ENCODE assay signal across 10 cellular contexts in the genomic region with DNA sequence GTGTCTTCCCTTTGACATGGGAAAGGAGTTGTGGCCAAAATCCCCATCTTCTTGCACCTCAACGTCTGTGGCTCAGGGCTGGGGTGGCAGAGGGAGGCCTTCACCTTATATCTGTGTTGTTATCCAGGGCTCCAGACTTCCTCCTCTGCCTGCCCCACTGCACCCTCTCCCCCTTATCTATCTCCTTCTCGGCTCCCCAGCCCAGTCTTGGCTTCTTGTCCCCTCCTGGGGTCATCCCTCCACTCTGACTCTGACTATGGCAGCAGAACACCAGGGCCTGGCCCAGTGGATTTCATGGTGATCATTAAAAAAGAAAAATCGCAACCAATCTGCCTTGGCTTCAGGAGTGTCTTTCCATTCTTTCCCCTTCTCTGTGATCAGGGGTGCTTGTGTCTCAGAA. TPM values are rescaled to one million over a fixed set of nuclear protein-coding genes. Genes with fewer than 3 reads are reported as not detected.
DNase-seq lines count a peak whose midpoint lies in the region; ATAC-seq lines count a peak whose summit lies in the region.
"Had no signal": no experiment of that assay in that cellular context is flagged by ENCODE, and none has a peak within 500 bp of the region (broad histone marks: within the 10 kb centered on the region; RNA-seq: fewer than 3 reads in every experiment).

No MANE protein-coding gene starts in this region.

- H3K9me3 Mint-ChIP-seq in activated CD4-positive, alpha-beta T cell treated with anti-CD3 and anti-CD28 coated beads, Interleukin-2, amount 10 ng/mL, durations not matched to agents 24 days and 14 days = no peaks in the 10 kb centered on the region
- H3K9me3 Mint-ChIP-seq in activated CD4-positive, alpha-beta memory T cell treated with anti-CD3 and anti-CD28 coated beads for 36 hours = no peaks in the 10 kb centered on the region

- ATAC-seq in esophagus mucosa = no peak

- H3K27me3 ChIP-seq in iPS-18a (ENCODE audit: control insufficient read depth, insufficient read depth, low read length) (no peaks in the 10 kb centered on the region), stomach smooth muscle (ENCODE audit: control insufficient read depth in 1 of 2, insufficient read depth in 2 of 2, low read length in 2 of 2) (no peaks in the 10 kb centered on the region)
- H3K27me3 ChIP-seq: cardiac muscle cell had no signal

- H3K36me3 Mint-ChIP-seq in activated CD4-positive, alpha-beta T cell treated with anti-CD3 and anti-CD28 coated beads, Interleukin-2, amount 10 ng/mL, durations not matched to agents 24 days and 14 days (ENCODE audit: low read depth) = peaks cover 17% of the 10 kb centered on the region
- H3K36me3 Mint-ChIP-seq in activated CD4-positive, alpha-beta memory T cell treated with anti-CD3 and anti-CD28 coated beads for 36 hours = peaks cover 8% of the 10 kb centered on the region

- no peak for DNase-seq in activated CD4-positive, alpha-beta T cell treated with anti-CD3 and anti-CD28 coated beads, Interleukin-2, amount 10 ng/mL, durations not matched to agents 24 days and 14 days
- no peak for DNase-seq in activated CD4-positive, alpha-beta T cell treated with anti-CD3 and anti-CD28 coated beads for 4 hours
- no peak for DNase-seq in activated CD4-positive, alpha-beta memory T cell treated with anti-CD3 and anti-CD28 coated beads for 36 hours
- no peak for DNase-seq in CD1c-positive myeloid dendritic cell (ENCODE audit: extremely low spot score)
- DNase-seq in KBM-7 = no peak
- DNase-seq: NCI-H526 treated with DMSO at 0.1 percent for 48 hours had no signal

- H3K4me1 ChIP-seq in iPS-18a (ENCODE audit: control insufficient read depth, low read depth, low read length) (peaks cover 14% of the 10 kb centered on the region), stomach smooth muscle (ENCODE audit: control insufficient read depth, insufficient read depth, low read length) (peaks cover 22% of the 10 kb centered on the region)

- intact Hi-C loops in activated CD4-positive, alpha-beta T cell treated with anti-CD3 and anti-CD28 coated beads, Interleukin-2, amount 10 ng/mL, durations not matched to agents 24 days and 14 days (cut with micrococcal nuclease) = loop anchor here (10.0 kb wide), 1 partner anchor 764 kb away; no protein-coding TSS in a partner anchor
- intact Hi-C loops in activated CD4-positive, alpha-beta memory T cell treated with anti-CD3 and anti-CD28 coated beads for 36 hours (cut with micrococcal nuclease) = no loop called here

- H3K4me3 ChIP-seq in iPS-18a (ENCODE audit: low read length) (peak overlapping the region; percentile 93), stomach smooth muscle (ENCODE audit: low read length in 2 of 2) (peak overlapping the region; percentile 65 to 96)

- H3K27ac Mint-ChIP-seq in activated CD4-positive, alpha-beta T cell treated with anti-CD3 and anti-CD28 coated beads, Interleukin-2, amount 10 ng/mL, durations not matched to agents 24 days and 14 days = peak overlapping the region; percentile 90
- H3K27ac Mint-ChIP-seq in activated CD4-positive, alpha-beta memory T cell treated with anti-CD3 and anti-CD28 coated beads for 36 hours = peak overlapping the region; percentile 79

- H3K36me3 ChIP-seq in iPS-18a (ENCODE audit: control insufficient read depth, low read depth, low read length) = peaks cover 12% of the 10 kb centered on the region
- peaks cover 0 to 3% of the 10 kb centered on the region in 2 donors for H3K36me3 ChIP-seq in stomach smooth muscle (ENCODE audit: control insufficient read depth in 2 of 2, insufficient read depth in 2 of 2, low read length in 2 of 2)
- H3K36me3 ChIP-seq: cardiac muscle cell had no signal

- H3K27ac ChIP-seq in iPS-18a (ENCODE audit: low read length) = no peak overlapping the region
- H3K27ac ChIP-seq in stomach smooth muscle (ENCODE audit: low read length) = peak overlapping the region; percentile 76

- H3K4me3 Mint-ChIP-seq in activated CD4-positive, alpha-beta T cell treated with anti-CD3 and anti-CD28 coated beads, Interleukin-2, amount 10 ng/mL, durations not matched to agents 24 days and 14 days = peak overlapping the region; percentile 94
- H3K4me3 Mint-ChIP-seq in activated CD4-positive, alpha-beta memory T cell treated with anti-CD3 and anti-CD28 coated beads for 36 hours = peak overlapping the region; percentile 85

- POLR2A ChIA-PET in activated CD4-positive, alpha-beta memory T cell treated with anti-CD3 and anti-CD28 coated beads for 36 hours (lab: Charles Lee) = interaction anchor here (0.9 to 2.6 kb wide), 3 partner anchors 8 to 776 kb away, joined by 4 to 26 read pairs (median 13); a partner anchor contains a TSS

- H3K27me3 Mint-ChIP-seq in activated CD4-positive, alpha-beta T cell treated with anti-CD3 and anti-CD28 coated beads, Interleukin-2, amount 10 ng/mL, durations not matched to agents 24 days and 14 days = no peaks in the 10 kb centered on the region
- H3K27me3 Mint-ChIP-seq in activated CD4-positive, alpha-beta memory T cell treated with anti-CD3 and anti-CD28 coated beads for 36 hours = no peaks in the 10 kb centered on the region

- CTCF ChIA-PET in activated CD4-positive, alpha-beta memory T cell treated with anti-CD3 and anti-CD28 coated beads for 36 hours (lab: Charles Lee) = interaction anchor here (0.6 to 4.4 kb wide), 5 partner anchors 8 to 155 kb away, joined by 3 to 35 read pairs (median 27); a partner anchor contains a TSS

- H3K9ac ChIP-seq in iPS-18a (ENCODE audit: low read length) (peak overlapping the region; percentile 76), stomach smooth muscle (ENCODE audit: low read length in 2 of 2) (peak overlapping the region in 1 of 2 donors; percentile 86)

- in situ Hi-C loops in KBM-7 (cut with MboI; ENCODE audit: low pct_unique_long_range_greater_than_20kb, low sequenced_read_pairs) = loop anchor here (25.0 kb wide), 3 partner anchors 462 to 787 kb away; a partner anchor contains a TSS

- H3K9me3 ChIP-seq in iPS-18a (ENCODE audit: control insufficient read depth, low read depth, low read length) (no peaks in the 10 kb centered on the region), stomach smooth muscle (ENCODE audit: control insufficient read depth in 2 of 2, low read length in 2 of 2) (no peaks in the 10 kb centered on the region)

- peaks cover 26% of the 10 kb centered on the region for H3K4me1 Mint-ChIP-seq in activated CD4-positive, alpha-beta T cell treated with anti-CD3 and anti-CD28 coated beads, Interleukin-2, amount 10 ng/mL, durations not matched to agents 24 days and 14 days
- H3K4me1 Mint-ChIP-seq in activated CD4-positive, alpha-beta memory T cell treated with anti-CD3 and anti-CD28 coated beads for 36 hours (ENCODE audit: low read depth) = peaks cover 29% of the 10 kb centered on the region

RNA-seq across cellular contexts. Expression of a gene that starts 0.9 kb away (rescaled TPM):
- 25.1 and 26.8 TPM in 2 replicates for total RNA-seq in activated CD4-positive, alpha-beta T cell treated with anti-CD3 and anti-CD28 coated beads, Interleukin-2, amount 10 ng/mL, durations not matched to agents 24 days and 14 days
- 10 to 100 TPM; 13.5 to 14.6 TPM for total RNA-seq in activated CD4-positive, alpha-beta memory T cell treated with anti-CD3 and anti-CD28 coated beads for 36 hours
- total RNA-seq in esophagus mucosa = 4.8 TPM

RNA-seq across cellular contexts. Expression of a gene that starts 8.8 kb away (rescaled TPM):
- total RNA-seq in activated CD4-positive, alpha-beta T cell treated with anti-CD3 and anti-CD28 coated beads, Interleukin-2, amount 10 ng/mL, durations not matched to agents 24 days and 14 days = 17.9 and 18.0 TPM in 2 replicates
- total RNA-seq in activated CD4-positive, alpha-beta memory T cell treated with anti-CD3 and anti-CD28 coated beads for 36 hours = 10 to 100 TPM; 10.2 to 10.5 TPM
- 8.4 TPM for total RNA-seq in esophagus mucosa

RNA-seq across cellular contexts. Expression of a gene that starts 55.8 kb away (rescaled TPM):
- total RNA-seq in activated CD4-positive, alpha-beta T cell treated with anti-CD3 and anti-CD28 coated beads, Interleukin-2, amount 10 ng/mL, durations not matched to agents 24 days and 14 days = 70.2 and 75.3 TPM in 2 replicates
- 10 to 100 TPM; 74.8 to 84.0 TPM for total RNA-seq in activated CD4-positive, alpha-beta memory T cell treated with anti-CD3 and anti-CD28 coated beads for 36 hours
- total RNA-seq in esophagus mucosa = 43.6 TPM
